ENCODE assay signal across 17 cellular contexts in genomic region chr17:82028966-82029365, GRCh38. TPM values are rescaled to one million over a fixed set of nuclear protein-coding genes. Genes with fewer than 3 reads are reported as not detected.
DNase-seq lines count a peak whose midpoint lies in the region; ATAC-seq and TF ChIP-seq lines count a peak whose summit lies in the region.
"Had no signal": no experiment of that assay in that cellular context is flagged by ENCODE, and none has a peak within 500 bp of the region (broad histone marks: within the 10 kb centered on the region; RNA-seq: fewer than 3 reads in every experiment).

No MANE protein-coding gene starts in this region.

- H3K36me3 Mint-ChIP-seq in T-cell: no peaks in the 10 kb centered on the region
- H3K36me3 Mint-ChIP-seq in mesothelial cell of epicardium: peaks cover 3% of the 10 kb centered on the region
- peaks cover 29% of the 10 kb centered on the region for H3K36me3 Mint-ChIP-seq in Calu3 (ENCODE audit: insufficient read depth, unreplicated experiment)

- no peaks in the 10 kb centered on the region for H3K27me3 Mint-ChIP-seq in T-cell
- H3K27me3 Mint-ChIP-seq in mesothelial cell of epicardium (ENCODE audit: low read depth): no peaks in the 10 kb centered on the region
- no peaks in the 10 kb centered on the region for H3K27me3 Mint-ChIP-seq in Calu3 (ENCODE audit: unreplicated experiment)

- POLR2A ChIA-PET in T-cell (lab: Charles Lee): no interaction called here

- H3K27ac Mint-ChIP-seq in T-cell (no peak overlapping the region), mesothelial cell of epicardium (no peak overlapping the region), Calu3 (ENCODE audit: unreplicated experiment) (no peak overlapping the region)
- H3K27ac Mint-ChIP-seq: HFFc6 had no signal

- peak overlapping the region; percentile 97 for H3K27ac ChIP-seq in 22Rv1
- H3K27ac ChIP-seq: A549, PC-9, SJCRH30 had no signal

- DNase-seq in T-cell (no peak), mesothelial cell of epicardium (ENCODE audit: low spot score in 2 of 2, unreplicated experiment in 2 of 2) (no peak), NCI-H1930 (lab: John Stamatoyannopoulos, UW) (no peak), NCI-H2227 treated with DMSO at 0.1 percent for 48 hours (lab: John Stamatoyannopoulos, UW) (no peak), Calu3 (no peak)
- DNase-seq: COR-L47, HFFc6, NCI-H1436, NCI-H2029 treated with DMSO at 0.1 percent for 48 hours, NCI-H2171 treated with DMSO at 0.1 percent for 48 hours, NCI-H510A, NCI-H82, PC-9, SJCRH30 had no signal

- CTCF ChIA-PET in T-cell (lab: Charles Lee) (interaction anchor here in 1 of 2 donors (0.5 to 1.3 kb wide), 2 partner anchors 117 to 157 kb away, joined by 3 to 4 read pairs; no protein-coding TSS in a partner anchor), Calu3 (lab: Charles Lee) (no interaction called here)

- ATAC-seq in T-cell (replicated peaks in 1 of 4): no peak
- ATAC-seq: A549, K562 had no signal

- BruUV-seq in Calu3 (replicated peaks; lab: Mats Ljungman, UMichigan): no TSS peak

- TF ChIP-seq CTCF in 22Rv1 (IDR thresholded peaks at IDR 0.05) (no peak), mesothelial cell of epicardium (IDR thresholded peaks at IDR 0.05; ENCODE audit: unreplicated experiment) (no peak), Calu3 (IDR thresholded peaks at IDR 0.05; ENCODE audit: unreplicated experiment) (no peak)

- intact Hi-C loops in Calu3 (cut with micrococcal nuclease; ENCODE audit: unreplicated experiment): no loop called here

- H3K4me1 Mint-ChIP-seq in T-cell (peaks cover 7 to 20% (median 14%) of the 10 kb centered on the region in 3 donors), mesothelial cell of epicardium (peaks cover 13% of the 10 kb centered on the region), Calu3 (ENCODE audit: low read depth, unreplicated experiment) (no peaks in the 10 kb centered on the region)

- peak overlapping the region in 2 of 3 donors; percentile 24 to 87 for H3K4me3 Mint-ChIP-seq in T-cell
- peak overlapping the region; percentile 8 for H3K4me3 Mint-ChIP-seq in mesothelial cell of epicardium
- no peak overlapping the region for H3K4me3 Mint-ChIP-seq in Calu3 (ENCODE audit: low read depth, unreplicated experiment)
- H3K4me3 Mint-ChIP-seq: HFFc6 had no signal

- H3K9me3 Mint-ChIP-seq in T-cell (no peaks in the 10 kb centered on the region), mesothelial cell of epicardium (no peaks in the 10 kb centered on the region), Calu3 (ENCODE audit: low read depth, unreplicated experiment) (no peaks in the 10 kb centered on the region)
- H3K9me3 Mint-ChIP-seq: HFFc6 had no signal

RNA-seq across cellular contexts. Expression of gene RAC3, which starts 2.5 kb away (rescaled TPM):
- total RNA-seq in T-cell (1 to 10 TPM; 1.1 to 5.4 (median 3.6) TPM), mesothelial cell of epicardium (32.6 to 34.6 TPM (median 33.6 TPM) in 3 replicates), Calu3 (2022) (8.0 and 9.3 TPM in 2 replicates)

RNA-seq across cellular contexts. Expression of gene LRRC45, which starts 5.9 kb away (rescaled TPM):
- total RNA-seq in T-cell: 10 to 100 TPM; 13.3 to 28.5 (median 22.3) TPM
- total RNA-seq in mesothelial cell of epicardium: 16.9 to 18.5 TPM (median 17.9 TPM) in 3 replicates
- total RNA-seq in Calu3 (2022): 31.2 and 32.6 TPM in 2 replicates

RNA-seq across cellular contexts. Expression of gene CENPX, which starts 6.3 kb away (rescaled TPM):
- 10 to 100 TPM; 26.7 to 47.8 (median 43.7) TPM for total RNA-seq in T-cell
- total RNA-seq in mesothelial cell of epicardium: 40.0 to 45.5 TPM (median 40.6 TPM) in 3 replicates
- total RNA-seq in Calu3 (2022): 84.4 and 86.9 TPM in 2 replicates

RNA-seq across cellular contexts. Expression of gene DCXR, which starts 8.5 kb away (rescaled TPM):
- total RNA-seq in T-cell (100 to 1,000 TPM in 1 of 5 donors, 10 to 100 TPM in 4; 70.4 to 111 (median 96.1) TPM), mesothelial cell of epicardium (73.5 to 80.2 TPM (median 77.6 TPM) in 3 replicates), Calu3 (2022) (87.8 and 95.3 TPM in 2 replicates)

RNA-seq across cellular contexts. Expression of gene RFNG, which starts 22.6 kb away (rescaled TPM):
- total RNA-seq in T-cell (10 to 100 TPM; 31.5 to 38.6 (median 35.2) TPM), mesothelial cell of epicardium (53.8 to 57.3 TPM (median 55.6 TPM) in 3 replicates), Calu3 (2022) (26.4 and 33.5 TPM in 2 replicates)
